ENCODE assay signal across 8 cellular contexts in the genomic region with DNA sequence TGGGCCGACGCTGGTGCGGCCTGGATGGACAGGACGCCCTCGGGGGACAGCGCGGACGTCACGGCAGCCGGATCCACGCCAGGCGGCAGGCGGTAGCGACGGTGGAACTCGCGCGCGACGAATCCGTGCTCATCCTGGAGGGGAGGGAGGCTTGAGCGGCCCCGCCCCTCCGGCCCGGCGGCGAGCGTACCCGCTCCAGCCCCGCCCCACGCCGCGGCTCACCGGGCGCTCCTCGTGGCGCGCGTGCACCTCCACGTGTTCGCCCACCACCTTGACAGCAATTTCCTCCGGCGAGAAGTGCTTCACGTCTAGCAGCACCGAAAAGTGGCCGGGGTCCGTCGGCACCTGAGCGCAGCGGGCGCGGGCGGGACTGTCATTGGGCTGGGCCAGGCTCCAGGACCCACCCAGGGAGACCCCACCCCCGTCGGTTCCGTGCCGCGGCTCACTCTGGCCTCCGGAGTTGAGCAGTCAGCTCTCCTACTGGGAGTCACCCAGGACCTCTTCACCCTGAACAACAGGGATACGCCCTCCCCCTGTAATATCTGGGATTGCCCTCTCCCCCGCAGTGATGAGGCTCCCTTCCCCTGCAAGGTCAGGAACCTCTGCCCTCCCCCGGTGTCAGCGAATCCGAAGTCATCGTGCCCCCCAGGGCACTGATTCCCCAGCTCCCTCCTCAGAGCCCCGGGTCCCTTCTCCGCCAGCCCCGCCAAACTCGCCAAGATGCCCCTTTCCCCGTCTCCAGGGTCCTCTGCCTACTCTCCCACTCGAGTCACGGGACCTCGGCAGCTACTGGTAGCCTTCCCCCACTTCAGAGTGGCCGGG.
DNase-seq lines count a peak whose midpoint lies in the region; TF ChIP-seq lines count a peak whose summit lies in the region.

No MANE protein-coding gene starts in this region.

- H3K27ac ChIP-seq in layer of hippocampus (ENCODE audit: low read depth, low read length), result peak overlapping the region; percentile 3

- in situ Hi-C loops in astrocyte of the cerebellum (cut with HindIII; ENCODE audit: low sequenced_read_pairs), result no loop called here
- in situ Hi-C loops in GM13977 (cut with MboI; ENCODE audit: low pct_unique_long_range_greater_than_20kb, low sequenced_read_pairs, unreplicated experiment), result no loop called here

- no peaks in the 10 kb centered on the region for H3K27me3 ChIP-seq in layer of hippocampus (ENCODE audit: control insufficient read depth, insufficient read depth, low read length)

- DNase-seq in T follicular helper cell (ENCODE audit: low read depth) (peak; percentile 40), astrocyte of the cerebellum (ENCODE audit: low read depth) (no peak), SKM-1 treated with dmso at 0.1 percent for 144 hours (lab: John Stamatoyannopoulos, UW; ENCODE audit: unreplicated experiment) (no peak), GM13977 (ENCODE audit: low spot score) (no peak), NCI-H1436 treated with DMSO at 0.1 percent for 48 hours (lab: John Stamatoyannopoulos, UW) (no peak)
- DNase-seq in stimulated activated CD4-positive, alpha-beta T cell treated with anti-CD3 and anti-CD28 coated beads, Interleukin-4, amount 100 ng/mL, for 24 hours, result peak; percentile 55
- no peak for DNase-seq in effector CD4-positive, alpha-beta T cell

- peak overlapping the region; percentile 94 for H3K4me3 ChIP-seq in astrocyte of the cerebellum (ENCODE audit: low read depth, low read length)

- no peak for TF ChIP-seq CTCF in astrocyte of the cerebellum (IDR thresholded peaks at IDR 0.05; ENCODE audit: low read depth, low read length, missing control alignments)
- no peak for TF ChIP-seq CTCF in GM13977 (IDR thresholded peaks at IDR 0.05; ENCODE audit: extremely low read depth, insufficient read depth, missing control alignments)

Comparison
In these comparisons a context has a peak if more than half of its experiments do, and no peak if none do; other contexts are left out.
1. DNase-seq: peak in T follicular helper cell (single experiment) and stimulated activated CD4-positive, alpha-beta T cell treated with anti-CD3 and anti-CD28 coated beads, Interleukin-4, amount 100 ng/mL, for 24 hours (single experiment); none in astrocyte of the cerebellum (single experiment), SKM-1 treated with dmso at 0.1 percent for 144 hours (single experiment), effector CD4-positive, alpha-beta T cell (single experiment), GM13977 (single experiment) and NCI-H1436 treated with DMSO at 0.1 percent for 48 hours (single experiment).